Comparison of ENCODE assay signal across 14 cellular contexts in genomic region chr11:7612661-7613393, GRCh38.
DNase-seq lines count a peak whose midpoint lies in the region; ATAC-seq, FAIRE-seq and TF ChIP-seq lines count a peak whose summit lies in the region.
"Had no signal": no experiment of that assay in that cellular context is flagged by ENCODE, and none has a peak within 500 bp of the region (broad histone marks: within the 10 kb centered on the region; RNA-seq: fewer than 3 reads in every experiment).

No MANE protein-coding gene starts in this region.

- H3K36me3 ChIP-seq in RWPE2 (ENCODE audit: low read depth) (no peaks in the 10 kb centered on the region), pancreas (no peaks in the 10 kb centered on the region)

- H3K4me1 ChIP-seq in RWPE2 (ENCODE audit: insufficient read depth, poor library complexity, severe bottlenecking) (peaks cover 11% of the 10 kb centered on the region), pancreas (peaks cover 30 to 47% (median 35%) of the 10 kb centered on the region in 3 donors)

- no peak for DNase-seq in RWPE2 (ENCODE audit: low spot score)
- peak; percentile 68 for DNase-seq in fibroblast of pulmonary artery (ENCODE audit: low read depth)
- peak in 2 of 6 donors; percentile 26 to 52 for DNase-seq in pancreas
- DNase-seq in NCI-H1092 treated with DMSO at 0.1 percent for 48 hours (lab: John Stamatoyannopoulos, UW), result no peak
- no peak for DNase-seq in glomerular visceral epithelial cell (ENCODE audit: extremely low spot score)
- DNase-seq in EL, result no peak
- no peak for DNase-seq in NCI-H2171 (lab: John Stamatoyannopoulos, UW)
- DNase-seq: activated CD4-positive, alpha-beta T cell treated with anti-CD3 and anti-CD28 coated beads for 4 hours; activated gamma-delta T cell; dorsolateral prefrontal cortex; hypothalamus; natural killer cell; NCI-H524 treated with DMSO at 0.1 percent for 48 hours had no signal

- no peak for FAIRE-seq in pancreas (lab: Jason Lieb, UNC)

- TF ChIP-seq CTCF in RWPE2 (IDR thresholded peaks at IDR 0.05; ENCODE audit: poor library complexity, severe bottlenecking) (no peak), fibroblast of pulmonary artery (IDR thresholded peaks at IDR 0.05; ENCODE audit: low read length, missing control alignments) (no peak), pancreas (IDR thresholded peaks at IDR 0.05) (no peak)

- no peaks in the 10 kb centered on the region for H3K9me3 ChIP-seq in RWPE2 (ENCODE audit: severe bottlenecking)
- no peaks in the 10 kb centered on the region for H3K9me3 ChIP-seq in pancreas

- H3K27ac ChIP-seq in RWPE2 (ENCODE audit: poor library complexity, severe bottlenecking), result no peak overlapping the region
- peak overlapping the region; percentile 10 to 71 (median 44) for H3K27ac ChIP-seq in pancreas

- WGBS in pancreas, 2 donors, result 25 to 31% methylated on average over 4 of the region's 4 CpGs

- H3K27me3 ChIP-seq in RWPE2 (ENCODE audit: insufficient read depth, poor library complexity, severe bottlenecking) (no peaks in the 10 kb centered on the region), pancreas (no peaks in the 10 kb centered on the region)
- H3K27me3 ChIP-seq: dorsolateral prefrontal cortex had no signal

- intact Hi-C loops in pancreas (cut with DNase I), result no loop called here

- ATAC-seq in GM18867 (IDR thresholded peaks at IDR 0.05; ENCODE audit: unreplicated experiment), result peak; percentile 41
- peak; percentile 73 for ATAC-seq in RWPE2 (ENCODE audit: low read depth)
- peak; percentile 78 to 89 (median 80) for ATAC-seq in pancreas
- ATAC-seq: natural killer cell had no signal

- H3K4me3 ChIP-seq in RWPE2 (ENCODE audit: severe bottlenecking), result no peak overlapping the region
- no peak overlapping the region for H3K4me3 ChIP-seq in fibroblast of pulmonary artery (replicated peaks; ENCODE audit: low read depth, low read length)
- H3K4me3 ChIP-seq in pancreas, result no peak overlapping the region
- H3K4me3 ChIP-seq: dorsolateral prefrontal cortex had no signal
